10 cellular contexts compared by ENCODE assay signal in the genomic region with DNA sequence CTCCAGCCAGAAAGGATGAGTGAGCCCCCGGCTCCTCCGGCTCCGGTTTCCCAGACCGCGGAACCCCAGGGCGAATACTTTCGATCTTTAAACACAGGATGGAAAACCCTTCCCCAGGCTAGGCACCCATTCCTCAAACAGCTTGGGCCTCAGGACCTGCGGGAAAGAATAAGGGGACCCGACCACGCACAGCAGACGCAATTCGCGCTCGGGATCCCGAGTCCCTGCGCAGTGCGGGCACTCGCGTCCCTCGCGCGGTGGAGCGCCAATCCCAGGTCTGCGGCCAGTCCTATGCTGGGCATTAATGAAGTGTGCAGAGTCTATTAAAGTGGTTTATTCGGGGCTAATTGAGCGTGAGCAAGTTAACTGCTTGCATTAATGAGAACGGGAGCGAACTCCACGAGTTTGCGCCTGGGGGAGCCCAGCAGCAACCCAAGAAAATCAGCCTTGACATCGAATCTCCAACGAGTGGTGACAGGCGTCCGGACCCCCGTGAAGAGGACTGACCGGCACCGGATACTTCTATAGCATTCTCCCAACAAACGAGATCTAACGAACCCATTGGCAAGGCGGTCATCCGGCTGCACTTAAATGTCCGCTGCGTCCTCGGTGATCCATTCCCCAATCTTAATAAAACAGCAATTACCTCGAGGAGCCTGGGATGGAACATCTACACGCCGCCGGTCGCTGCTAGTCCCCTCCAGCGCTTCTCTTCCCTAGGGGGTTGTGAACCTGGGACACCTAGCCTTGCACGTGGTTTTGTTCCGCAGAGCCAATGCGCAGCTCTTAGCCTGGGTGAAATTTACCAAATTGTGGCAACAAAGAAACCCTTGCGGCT. TPM values are rescaled to one million over a fixed set of nuclear protein-coding genes. Genes with fewer than 3 reads are reported as not detected.
DNase-seq lines count a peak whose midpoint lies in the region; ATAC-seq and TF ChIP-seq lines count a peak whose summit lies in the region.
"Had no signal": no experiment of that assay in that cellular context is flagged by ENCODE, and none has a peak within 500 bp of the region (broad histone marks: within the 10 kb centered on the region; RNA-seq: fewer than 3 reads in every experiment).

No MANE protein-coding gene starts in this region.

- ATAC-seq in activated T-helper 17 cell treated with anti-CD3 and anti-CD28 coated beads, Interleukin-2, amount 50 U/mL, for 72 hours (replicated peaks) = no peak

- H3K36me3 Mint-ChIP-seq in T-helper 1 cell treated with Interleukin-12 subunit alpha and Interleukin-12 subunit beta and Interleukin-4 antibody, amounts not matched to agents 30 μg/mL and 1 μg/mL, for 36 hours (ENCODE audit: low read depth) = no peaks in the 10 kb centered on the region
- no peaks in the 10 kb centered on the region for H3K36me3 Mint-ChIP-seq in activated T-helper 17 cell treated with anti-CD3 and anti-CD28 coated beads, Interleukin-2, amount 50 U/mL, for 72 hours (ENCODE audit: low read depth)
- no peaks in the 10 kb centered on the region for H3K36me3 Mint-ChIP-seq in activated naive CD4-positive, alpha-beta T cell treated with anti-CD3 and anti-CD28 coated beads for 36 hours (ENCODE audit: low read depth)

- no peaks in the 10 kb centered on the region for H3K9me3 Mint-ChIP-seq in T-helper 1 cell treated with Interleukin-12 subunit alpha and Interleukin-12 subunit beta and Interleukin-4 antibody, amounts not matched to agents 30 μg/mL and 1 μg/mL, for 36 hours
- no peaks in the 10 kb centered on the region for H3K9me3 Mint-ChIP-seq in activated T-helper 17 cell treated with anti-CD3 and anti-CD28 coated beads, Interleukin-2, amount 50 U/mL, for 72 hours
- no peaks in the 10 kb centered on the region for H3K9me3 Mint-ChIP-seq in activated naive CD4-positive, alpha-beta T cell treated with anti-CD3 and anti-CD28 coated beads for 36 hours

- H4K20me1 ChIP-seq in smooth muscle cell (ENCODE audit: low read depth) = no peaks in the 10 kb centered on the region

- H2AFZ ChIP-seq in smooth muscle cell (ENCODE audit: low read depth) = peak overlapping the region; percentile 42

- intact Hi-C loops in activated naive CD4-positive, alpha-beta T cell treated with anti-CD3 and anti-CD28 coated beads for 36 hours (cut with micrococcal nuclease) = loop anchor here (1.0 to 5.0 kb wide), 2 partner anchors 8 to 969 kb away; no protein-coding TSS in a partner anchor

- H3K9ac ChIP-seq in iPS-15b (ENCODE audit: low read depth, low read length) = no peak overlapping the region
- H3K9ac ChIP-seq in smooth muscle cell (ENCODE audit: low read depth) = no peak overlapping the region

- CTCF ChIA-PET in activated naive CD4-positive, alpha-beta T cell treated with anti-CD3 and anti-CD28 coated beads for 36 hours (lab: Charles Lee) = interaction anchor here (5.3 kb wide), 1 partner anchor 8 kb away, joined by 42 read pairs; no protein-coding TSS in a partner anchor

- H3K9me3 ChIP-seq in iPS-15b (ENCODE audit: control insufficient read depth, insufficient read depth, low read length) = no peaks in the 10 kb centered on the region
- H3K9me3 ChIP-seq in smooth muscle cell (replicated peaks; ENCODE audit: low read depth) = no peaks in the 10 kb centered on the region

- H3K27me3 ChIP-seq in iPS-15b (ENCODE audit: control insufficient read depth, insufficient read depth, low read length) (peaks cover 97% of the 10 kb centered on the region), smooth muscle cell (ENCODE audit: low read depth) (peaks cover 97% of the 10 kb centered on the region)

- H3K27me3 Mint-ChIP-seq in T-helper 1 cell treated with Interleukin-12 subunit alpha and Interleukin-12 subunit beta and Interleukin-4 antibody, amounts not matched to agents 30 μg/mL and 1 μg/mL, for 36 hours (ENCODE audit: low read depth) = peaks cover 95% of the 10 kb centered on the region
- peaks cover 70% of the 10 kb centered on the region for H3K27me3 Mint-ChIP-seq in activated T-helper 17 cell treated with anti-CD3 and anti-CD28 coated beads, Interleukin-2, amount 50 U/mL, for 72 hours
- H3K27me3 Mint-ChIP-seq in activated naive CD4-positive, alpha-beta T cell treated with anti-CD3 and anti-CD28 coated beads for 36 hours (ENCODE audit: low read depth) = peaks cover 88% of the 10 kb centered on the region

- peaks cover 17% of the 10 kb centered on the region for H3K4me1 Mint-ChIP-seq in T-helper 1 cell treated with Interleukin-12 subunit alpha and Interleukin-12 subunit beta and Interleukin-4 antibody, amounts not matched to agents 30 μg/mL and 1 μg/mL, for 36 hours (ENCODE audit: low read depth)
- peaks cover 5% of the 10 kb centered on the region for H3K4me1 Mint-ChIP-seq in activated T-helper 17 cell treated with anti-CD3 and anti-CD28 coated beads, Interleukin-2, amount 50 U/mL, for 72 hours
- peaks cover 41% of the 10 kb centered on the region for H3K4me1 Mint-ChIP-seq in activated naive CD4-positive, alpha-beta T cell treated with anti-CD3 and anti-CD28 coated beads for 36 hours (ENCODE audit: low read depth)

- peak overlapping the region; percentile 52 for H3K4me3 ChIP-seq in iPS-15b (ENCODE audit: low read depth, low read length)
- peak overlapping the region; percentile 68 for H3K4me3 ChIP-seq in smooth muscle cell

- peaks cover 7% of the 10 kb centered on the region for H3K4me1 ChIP-seq in iPS-15b (ENCODE audit: control insufficient read depth, insufficient read depth, low read length)
- H3K4me1 ChIP-seq in smooth muscle cell (ENCODE audit: low read depth) = peaks cover 19% of the 10 kb centered on the region

- peak overlapping the region; percentile 95 for H3K4me2 ChIP-seq in smooth muscle cell

- 7% methylated on average over 54 of the region's 54 CpGs for WGBS in smooth muscle cell (ENCODE audit: low lambda C conversion rate)

- no peaks in the 10 kb centered on the region for H3F3A ChIP-seq in smooth muscle cell (ENCODE audit: low read depth)

- H3K4me3 Mint-ChIP-seq in T-helper 1 cell treated with Interleukin-12 subunit alpha and Interleukin-12 subunit beta and Interleukin-4 antibody, amounts not matched to agents 30 μg/mL and 1 μg/mL, for 36 hours = no peak overlapping the region
- peak overlapping the region; percentile 46 for H3K4me3 Mint-ChIP-seq in activated T-helper 17 cell treated with anti-CD3 and anti-CD28 coated beads, Interleukin-2, amount 50 U/mL, for 72 hours
- no peak overlapping the region for H3K4me3 Mint-ChIP-seq in activated naive CD4-positive, alpha-beta T cell treated with anti-CD3 and anti-CD28 coated beads for 36 hours

- H3K27ac ChIP-seq in smooth muscle cell (ENCODE audit: low read depth) = no peak overlapping the region
- H3K27ac ChIP-seq: 22Rv1 had no signal

- DNase-seq in T-helper 1 cell = no peak
- no peak for DNase-seq in smooth muscle cell (lab: John Stamatoyannopoulos, UW; ENCODE audit: unreplicated experiment)
- no peak for DNase-seq in stimulated activated CD4-positive, alpha-beta T cell treated with anti-CD3 and anti-CD28 coated beads, Interleukin-1b, Interleukin-23, amount 100 ng/mL, for 48 hours
- no peak for DNase-seq in HT-29 (ENCODE audit: low spot score)
- no peak for DNase-seq in activated naive CD4-positive, alpha-beta T cell treated with anti-CD3 and anti-CD28 coated beads for 36 hours
- DNase-seq: NCI-H69 had no signal

- H3K79me2 ChIP-seq in smooth muscle cell (ENCODE audit: low read depth) = no peaks in the 10 kb centered on the region

- no peak for TF ChIP-seq CTCF in smooth muscle cell (IDR thresholded peaks at IDR 0.05; ENCODE audit: borderline replicate concordance, insufficient read depth, poor library complexity, severe bottlenecking)

- H3K36me3 ChIP-seq in iPS-15b (ENCODE audit: control insufficient read depth, insufficient read depth, low read length) (no peaks in the 10 kb centered on the region), smooth muscle cell (ENCODE audit: low read depth) (no peaks in the 10 kb centered on the region)

- H3K27ac Mint-ChIP-seq in T-helper 1 cell treated with Interleukin-12 subunit alpha and Interleukin-12 subunit beta and Interleukin-4 antibody, amounts not matched to agents 30 μg/mL and 1 μg/mL, for 36 hours = peak overlapping the region; percentile 67
- H3K27ac Mint-ChIP-seq in activated T-helper 17 cell treated with anti-CD3 and anti-CD28 coated beads, Interleukin-2, amount 50 U/mL, for 72 hours = no peak overlapping the region
- H3K27ac Mint-ChIP-seq in activated naive CD4-positive, alpha-beta T cell treated with anti-CD3 and anti-CD28 coated beads for 36 hours = no peak overlapping the region

RNA-seq across cellular contexts. Expression of gene OSR1, which starts 1.7 kb away (rescaled TPM):
- not detected for total RNA-seq in activated T-helper 17 cell treated with anti-CD3 and anti-CD28 coated beads, Interleukin-2, amount 50 U/mL, for 72 hours
- 0.85 and 3.2 TPM in 2 replicates for total RNA-seq in smooth muscle cell
- 1.4 and 6.3 TPM in 2 replicates for polyA plus RNA-seq in smooth muscle cell
- total RNA-seq in HT-29 (2014; rRNA removed; shearing (Covaris generic)) = 8.0 and 8.9 TPM in 2 replicates
- total RNA-seq in activated naive CD4-positive, alpha-beta T cell treated with anti-CD3 and anti-CD28 coated beads for 36 hours = not detected
